Comparison of ENCODE assay signal across 11 cellular contexts in genomic region chr2:9547272-9547991, GRCh38. TPM values are rescaled to one million over a fixed set of nuclear protein-coding genes. Genes with fewer than 3 reads are reported as not detected.
DNase-seq lines count a peak whose midpoint lies in the region; ATAC-seq and TF ChIP-seq lines count a peak whose summit lies in the region.
"Had no signal": no experiment of that assay in that cellular context is flagged by ENCODE, and none has a peak within 500 bp of the region (broad histone marks: within the 10 kb centered on the region; RNA-seq: fewer than 3 reads in every experiment).

No MANE protein-coding gene starts in this region.

- H3K9me3 ChIP-seq in Loucy (ENCODE audit: insufficient read depth, low read depth, low read length), result no peaks in the 10 kb centered on the region
- H3K9me3 ChIP-seq in neutrophil, result no peaks in the 10 kb centered on the region
- H3K9me3 ChIP-seq in thyroid gland, result no peaks in the 10 kb centered on the region
- H3K9me3 ChIP-seq in upper lobe of left lung, result no peaks in the 10 kb centered on the region
- H3K9me3 ChIP-seq: body of pancreas had no signal

- no peaks in the 10 kb centered on the region for H3K27me3 ChIP-seq in Loucy (ENCODE audit: insufficient read depth, low read length, poor library complexity, severe bottlenecking)
- H3K27me3 ChIP-seq in neutrophil, result no peaks in the 10 kb centered on the region
- H3K27me3 ChIP-seq in thyroid gland, result no peaks in the 10 kb centered on the region
- H3K27me3 ChIP-seq in upper lobe of left lung, result no peaks in the 10 kb centered on the region
- H3K27me3 ChIP-seq: body of pancreas had no signal

- H3K4me2 ChIP-seq in Loucy (ENCODE audit: low read depth, low read length, poor library complexity, severe bottlenecking), result peak overlapping the region; percentile 5

- H2AFZ ChIP-seq in Loucy (ENCODE audit: low read length), result no peak overlapping the region

- H3K4me3 ChIP-seq in Loucy (ENCODE audit: low read length, poor library complexity, severe bottlenecking) (no peak overlapping the region), choroid plexus epithelial cell (ENCODE audit: low read depth, low read length) (no peak overlapping the region), neutrophil (ENCODE audit: low read depth in 1 of 2, low read length in 1 of 2) (no peak overlapping the region), thyroid gland (replicated peaks in 1 of 3) (no peak overlapping the region), upper lobe of left lung (no peak overlapping the region)
- H3K4me3 ChIP-seq: body of pancreas had no signal

- H3K9ac ChIP-seq in Loucy (ENCODE audit: low read depth, low read length, poor library complexity, severe bottlenecking), result no peak overlapping the region

- intact Hi-C loops in thyroid gland (cut with DNase I), result no loop called here

- 0 out of 2 replicates have a peak, but pooled peaks cover 1% of the 10 kb centered on the region for H3F3A ChIP-seq in Loucy (ENCODE audit: low read depth)

- H3K36me3 ChIP-seq in Loucy (ENCODE audit: insufficient read depth, low read length), result no peaks in the 10 kb centered on the region; the same call in 1 of the 2 replicates
- H3K36me3 ChIP-seq in neutrophil, result peaks cover 6% of the 10 kb centered on the region
- H3K36me3 ChIP-seq in thyroid gland, result no peaks in the 10 kb centered on the region
- peaks cover 0 to 5% (median 0%) of the 10 kb centered on the region in 4 donors for H3K36me3 ChIP-seq in upper lobe of left lung

- 85 to 86% methylated on average over 5 of the region's 5 CpGs for WGBS in thyroid gland, 2 donors
- 88 to 89% methylated on average over 5 of the region's 5 CpGs for WGBS in upper lobe of left lung, 2 donors

- TF ChIP-seq POLR2A in thyroid gland (IDR thresholded peaks at IDR 0.05) (no peak), upper lobe of left lung (IDR thresholded peaks at IDR 0.05) (no peak)

- H4K20me1 ChIP-seq in Loucy (ENCODE audit: insufficient read depth, low read length, poor library complexity, severe bottlenecking), result peaks cover 40% of the 10 kb centered on the region

- DNase-seq in EL (peak; percentile 68), choroid plexus epithelial cell (ENCODE audit: low read depth) (peak; percentile 95), thyroid gland (no peak), upper lobe of left lung (no peak)
- DNase-seq: body of pancreas, GDM1, NCI-H1092 treated with DMSO at 0.1 percent for 48 hours had no signal

- peaks cover 26% of the 10 kb centered on the region for H3K4me1 ChIP-seq in Loucy (ENCODE audit: insufficient read depth, low read length, poor library complexity, severe bottlenecking)
- peaks cover 50 to 61% of the 10 kb centered on the region in 2 experiments for H3K4me1 ChIP-seq in neutrophil (ENCODE audit: control insufficient read depth in 1 of 2, insufficient read depth in 1 of 2, low read depth in 1 of 2, low read length in 1 of 2)
- H3K4me1 ChIP-seq in thyroid gland, result peaks cover 4 to 41% of the 10 kb centered on the region in 2 donors
- H3K4me1 ChIP-seq in upper lobe of left lung, result peaks cover 49 to 70% (median 56%) of the 10 kb centered on the region in 4 donors

- H3K79me2 ChIP-seq in Loucy (ENCODE audit: insufficient read depth, low read length), result peaks cover 97% of the 10 kb centered on the region

- TF ChIP-seq EP300 in upper lobe of left lung (IDR thresholded peaks at IDR 0.05), result no peak

- peak overlapping the region; percentile 81 for H3K27ac ChIP-seq in neutrophil
- H3K27ac ChIP-seq in thyroid gland, result no peak overlapping the region
- peak overlapping the region in 1 of 4 donors; percentile 67 for H3K27ac ChIP-seq in upper lobe of left lung
- H3K27ac ChIP-seq: body of pancreas had no signal

- TF ChIP-seq CTCF in Loucy (conservative IDR thresholded peaks at IDR 0.05; ENCODE audit: low read length), result no peak
- no peak for TF ChIP-seq CTCF in choroid plexus epithelial cell (conservative IDR thresholded peaks at IDR 0.05; ENCODE audit: low read depth, low read length)
- TF ChIP-seq CTCF in neutrophil (IDR thresholded peaks at IDR 0.05), result no peak
- TF ChIP-seq CTCF in thyroid gland (IDR thresholded peaks at IDR 0.05), result peak in 1 of 6 experiments; percentile 14
- TF ChIP-seq CTCF in upper lobe of left lung (IDR thresholded peaks at IDR 0.05), result no peak

- H3K9me2 ChIP-seq in Loucy (replicated peaks; ENCODE audit: low read depth, low read length), result no peaks in the 10 kb centered on the region

- ATAC-seq in HG03521 (IDR thresholded peaks at IDR 0.05; ENCODE audit: unreplicated experiment), result no peak
- no peak for ATAC-seq in HG03571 (IDR thresholded peaks at IDR 0.05; ENCODE audit: unreplicated experiment)
- no peak for ATAC-seq in upper lobe of left lung (ENCODE audit: low FRiP score in 2 of 2)
- ATAC-seq: body of pancreas had no signal

RNA-seq across cellular contexts. Expression of gene ADAM17, which starts 8.2 kb away (rescaled TPM):
- total RNA-seq in thyroid gland, result 10 to 100 TPM; 26.9 to 39.4 (median 31.3) TPM
- 10 to 100 TPM; 59.7 to 71.0 (median 66.3) TPM for total RNA-seq in upper lobe of left lung

Comparison
In these comparisons a context has a peak if more than half of its experiments do, and no peak if none do; other contexts are left out.
1. DNase-seq: peak in EL (single experiment) and choroid plexus epithelial cell (single experiment); none in thyroid gland (0 of 2) and upper lobe of left lung (0 of 2).